In the genomic region with DNA sequence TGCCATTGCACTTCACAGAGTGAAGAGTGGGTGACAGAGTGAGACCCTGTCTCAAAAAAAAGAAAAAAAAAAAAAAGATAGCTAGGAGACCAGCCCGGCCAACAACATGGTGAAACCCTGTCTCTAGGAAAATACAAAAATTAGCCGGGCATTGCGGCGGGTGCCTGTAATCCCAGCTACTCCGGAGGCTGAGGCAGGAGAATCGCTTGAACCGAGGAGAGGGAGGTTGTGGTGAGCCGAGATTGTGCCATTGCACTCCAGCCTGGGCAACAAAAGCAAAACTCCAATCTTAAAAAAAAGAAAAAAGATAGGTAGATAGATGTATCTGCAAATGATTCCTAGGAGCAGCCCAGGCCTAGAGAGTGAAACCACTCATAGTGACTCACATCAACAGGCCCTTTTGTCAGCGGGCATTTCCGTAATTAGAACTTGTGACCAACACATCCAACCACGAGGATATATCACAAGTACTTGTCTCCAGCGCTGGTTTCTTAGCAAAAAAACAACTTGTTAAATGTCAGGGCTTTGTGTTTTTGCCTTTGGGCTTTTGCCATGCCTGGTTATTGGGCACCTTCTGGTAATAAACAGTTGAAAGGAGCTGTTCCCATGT, we compare ENCODE assay signal across 8 cellular contexts. TPM values are rescaled to one million over a fixed set of nuclear protein-coding genes. Genes with fewer than 3 reads are reported as not detected.
A peak's percentile ranks its signal among the peaks of the same experiment; 100 is the strongest.
DNase-seq lines count a peak whose midpoint lies in the region; ATAC-seq and TF ChIP-seq lines count a peak whose summit lies in the region.
"Not testable (repeated sequence)": the region's sequence is repeated elsewhere in the genome, so short reads cannot be mapped to it uniquely, and the experiment has no call there.

No MANE protein-coding gene starts in this region.

- ATAC-seq in GM21390 (IDR thresholded peaks at IDR 0.05; ENCODE audit: unreplicated experiment): peak; percentile 31
- ATAC-seq in HG03575 (IDR thresholded peaks at IDR 0.05; ENCODE audit: extremely low read depth, insufficient number of reproducible peaks, low FRiP score, unreplicated experiment): peak; percentile 28
- peak; percentile 45 for ATAC-seq in left colon

- not testable (repeated sequence) for H4K20me1 ChIP-seq in BLaER1 treated with 17β-estradiol and CSF1 and Interleukin-3, amounts not matched to agents 10 nM and 100 nM

- peak; percentile 46 for DNase-seq in RWPE1 (ENCODE audit: low spot score)
- DNase-seq in activated naive CD4-positive, alpha-beta T cell treated with anti-CD3 and anti-CD28 coated beads for 36 hours: peak; percentile 43
- peak; percentile 71 for DNase-seq in epidermal melanocyte (ENCODE audit: insufficient read length, low spot score)
- peak in 1 of 2 donors; percentile 54 for DNase-seq in left colon

- not testable (repeated sequence) for H3K36me3 Mint-ChIP-seq in activated naive CD4-positive, alpha-beta T cell treated with anti-CD3 and anti-CD28 coated beads for 36 hours (ENCODE audit: low read depth)

- not testable (repeated sequence) for H3K9me3 ChIP-seq in BLaER1 treated with 17β-estradiol and CSF1 and Interleukin-3, amounts not matched to agents 10 nM and 100 nM (replicated peaks in 1 of 11); skeletal muscle tissue (ENCODE audit: control insufficient read depth in 3 of 3, low read length in 3 of 3)

- CTCF ChIA-PET in RWPE1 (lab: Yijun Ruan, JAX): interaction anchor here (0.7 to 1.2 kb wide), 3 partner anchors 13 to 526 kb away, joined by 3 to 7 read pairs (median 4); no protein-coding TSS in a partner anchor
- CTCF ChIA-PET in activated naive CD4-positive, alpha-beta T cell treated with anti-CD3 and anti-CD28 coated beads for 36 hours (lab: Charles Lee): interaction anchor here (0.8 kb wide), 1 partner anchor 8 kb away, joined by 3 read pairs; no protein-coding TSS in a partner anchor

- H3K4me1 ChIP-seq in BLaER1 treated with 17β-estradiol and CSF1 and Interleukin-3, amounts not matched to agents 10 nM and 100 nM: peaks cover 54 to 92% (median 58%) of the 10 kb centered on the region in 10 experiments
- not testable (repeated sequence) for H3K4me1 ChIP-seq in skeletal muscle tissue (ENCODE audit: control insufficient read depth in 3 of 3, insufficient read depth in 3 of 3, low read length in 3 of 3)

- H3K27ac Mint-ChIP-seq in activated naive CD4-positive, alpha-beta T cell treated with anti-CD3 and anti-CD28 coated beads for 36 hours: not testable (repeated sequence)

- POLR2A ChIA-PET in RWPE1 (lab: Yijun Ruan, JAX; ENCODE audit: low non-redundant PET): not testable (repeated sequence)

- H3K4me3 ChIP-seq in BLaER1 treated with 17β-estradiol and CSF1 and Interleukin-3, amounts not matched to agents 10 nM and 100 nM: 0 out of 20 replicates have a peak overlapping the region, but pooled peaks of 1 of the 10 experiments have one; percentile 19
- not testable (repeated sequence) for H3K4me3 ChIP-seq in skeletal muscle tissue (ENCODE audit: low read length in 3 of 3)

- not testable (repeated sequence) for H3K27me3 ChIP-seq in BLaER1 treated with 17β-estradiol and CSF1 and Interleukin-3, amounts not matched to agents 10 nM and 100 nM; skeletal muscle tissue (ENCODE audit: control insufficient read depth in 3 of 3, insufficient read depth in 3 of 3, low read length in 3 of 3)

- H3K9ac ChIP-seq in BLaER1 treated with 17β-estradiol and CSF1 and Interleukin-3, amounts not matched to agents 10 nM and 100 nM: peak overlapping the region; percentile 65 to 97 (median 75)
- H3K9ac ChIP-seq in skeletal muscle tissue (ENCODE audit: low read depth in 1 of 3, low read length in 3 of 3): not testable (repeated sequence)

- intact Hi-C loops in activated naive CD4-positive, alpha-beta T cell treated with anti-CD3 and anti-CD28 coated beads for 36 hours (cut with micrococcal nuclease): loop anchor here (5.0 kb wide), 1 partner anchor 133 kb away; no protein-coding TSS in a partner anchor
- intact Hi-C loops in left colon (cut with DNase I, micrococcal nuclease): not testable (repeated sequence)

- H3K4me2 ChIP-seq in BLaER1 treated with 17β-estradiol and CSF1 and Interleukin-3, amounts not matched to agents 10 nM and 100 nM: peak overlapping the region; percentile 71 to 87 (median 78)

- H3K27ac ChIP-seq in BLaER1 treated with 17β-estradiol and CSF1 and Interleukin-3, amounts not matched to agents 10 nM and 100 nM: peak overlapping the region; percentile 78 to 100 (median 85)
- not testable (repeated sequence) for H3K27ac ChIP-seq in RWPE1
- peak overlapping the region; percentile 76 for H3K27ac ChIP-seq in skeletal muscle tissue (ENCODE audit: low read depth, low read length)

- H3K27me3 Mint-ChIP-seq in activated naive CD4-positive, alpha-beta T cell treated with anti-CD3 and anti-CD28 coated beads for 36 hours (ENCODE audit: low read depth): not testable (repeated sequence)

- H3K4me1 Mint-ChIP-seq in activated naive CD4-positive, alpha-beta T cell treated with anti-CD3 and anti-CD28 coated beads for 36 hours (ENCODE audit: low read depth): peaks cover 43% of the 10 kb centered on the region

- H3K9me3 Mint-ChIP-seq in activated naive CD4-positive, alpha-beta T cell treated with anti-CD3 and anti-CD28 coated beads for 36 hours: not testable (repeated sequence)

- not testable (repeated sequence) for TF ChIP-seq CTCF in RWPE1 (conservative IDR thresholded peaks at IDR 0.05; ENCODE audit: low read depth)

- H3K36me3 ChIP-seq in BLaER1 treated with 17β-estradiol and CSF1 and Interleukin-3, amounts not matched to agents 10 nM and 100 nM: peaks cover 0 to 10% (median 0%) of the 10 kb centered on the region in 11 experiments; a peak in 3 of 22 replicates
- H3K36me3 ChIP-seq in skeletal muscle tissue (ENCODE audit: control insufficient read depth in 3 of 3, insufficient read depth in 3 of 3, low read length in 3 of 3): not testable (repeated sequence)

- not testable (repeated sequence) for H3K4me3 Mint-ChIP-seq in activated naive CD4-positive, alpha-beta T cell treated with anti-CD3 and anti-CD28 coated beads for 36 hours

RNA-seq across cellular contexts. Expression of gene AMZ2, which starts 13.0 kb away (rescaled TPM):
- 100 to 1,000 TPM; 190 to 195 TPM for total RNA-seq in activated naive CD4-positive, alpha-beta T cell treated with anti-CD3 and anti-CD28 coated beads for 36 hours
- total RNA-seq in left colon: 10 to 100 TPM; 24.2 to 38.3 TPM
- 49.6 TPM for total RNA-seq in skeletal muscle tissue

RNA-seq across cellular contexts. Expression of gene SLC16A6, which starts 56.1 kb away (rescaled TPM):
- 1 to 10 TPM in 1 of 2 experiments, under 1 TPM in 1; 0.96 to 1.1 TPM for total RNA-seq in activated naive CD4-positive, alpha-beta T cell treated with anti-CD3 and anti-CD28 coated beads for 36 hours
- under 1 TPM; 0.20 to 0.49 TPM for total RNA-seq in left colon
- 1.0 TPM for total RNA-seq in skeletal muscle tissue

RNA-seq across cellular contexts. Expression of gene ARSG, which starts 56.5 kb away (rescaled TPM):
- total RNA-seq in activated naive CD4-positive, alpha-beta T cell treated with anti-CD3 and anti-CD28 coated beads for 36 hours: 10 to 100 TPM in 1 of 2 experiments, 1 to 10 TPM in 1; 9.0 to 10.5 TPM
- total RNA-seq in left colon: 1 to 10 TPM in 1 of 2 donors, under 1 TPM in 1; 0.70 to 2.3 TPM
- total RNA-seq in skeletal muscle tissue: 1.6 TPM
